Comparison of ENCODE assay signal across 8 cellular contexts in the genomic region with DNA sequence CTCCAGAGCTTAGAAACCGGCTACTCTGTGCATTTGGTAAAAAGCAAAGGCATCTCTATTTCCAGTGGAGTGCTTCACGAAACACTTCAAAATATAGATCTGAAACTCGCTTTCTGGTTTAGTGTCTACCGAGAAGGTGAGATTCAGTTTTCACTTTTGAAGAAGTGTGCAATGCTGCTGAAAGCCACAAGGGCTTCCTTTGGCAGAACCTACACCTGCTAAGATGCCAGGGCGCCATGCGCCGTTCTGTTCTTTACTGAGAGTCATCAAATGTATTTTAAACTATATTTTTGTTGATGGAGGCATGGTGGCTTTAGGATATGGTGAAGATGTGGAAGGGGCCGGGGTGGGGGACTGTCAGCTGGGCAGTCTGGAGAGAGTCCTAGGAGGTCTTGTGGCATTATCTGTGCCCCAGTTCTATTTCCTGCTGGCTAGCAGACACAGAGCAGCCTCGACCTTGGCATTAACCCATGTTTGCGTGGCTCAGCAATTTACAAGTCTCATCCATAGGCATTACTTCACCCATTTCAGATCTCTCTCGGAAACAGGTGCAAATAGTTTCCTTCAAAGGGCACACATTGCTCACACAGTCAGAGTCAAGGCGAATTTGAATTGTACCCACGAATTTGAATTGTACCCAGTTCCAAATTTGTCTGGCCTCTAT. TPM values are rescaled to one million over a fixed set of nuclear protein-coding genes. Genes with fewer than 3 reads are reported as not detected.
DNase-seq lines count a peak whose midpoint lies in the region; ATAC-seq and TF ChIP-seq lines count a peak whose summit lies in the region.

No MANE protein-coding gene starts in this region.

- H3K79me2 ChIP-seq in GM23338 (replicated peaks; ENCODE audit: insufficient read depth), result no peaks in the 10 kb centered on the region

- H3K36me3 ChIP-seq in GM23338 (ENCODE audit: insufficient read depth), result no peaks in the 10 kb centered on the region; the same call in 1 of the 2 replicates

- H3K4me3 ChIP-seq in GM23338, result no peak overlapping the region

- no peak overlapping the region for H3K27ac Mint-ChIP-seq in activated CD8-positive, alpha-beta memory T cell treated with anti-CD3 and anti-CD28 coated beads, Interleukin-2, amount 10 ng/mL, durations not matched to agents 7 days and 5 days
- no peak overlapping the region for H3K27ac Mint-ChIP-seq in GM23338

- no peaks in the 10 kb centered on the region for H3K4me1 ChIP-seq in GM23338 (ENCODE audit: insufficient read depth)

- no peaks in the 10 kb centered on the region for H3K9me3 Mint-ChIP-seq in activated CD8-positive, alpha-beta memory T cell treated with anti-CD3 and anti-CD28 coated beads, Interleukin-2, amount 10 ng/mL, durations not matched to agents 7 days and 5 days (ENCODE audit: low read depth)
- H3K9me3 Mint-ChIP-seq in GM23338, result no peaks in the 10 kb centered on the region

- H3K4me2 ChIP-seq in GM23338, result no peak overlapping the region

- H3K27me3 Mint-ChIP-seq in activated CD8-positive, alpha-beta memory T cell treated with anti-CD3 and anti-CD28 coated beads, Interleukin-2, amount 10 ng/mL, durations not matched to agents 7 days and 5 days, result peaks cover 77% of the 10 kb centered on the region
- H3K27me3 Mint-ChIP-seq in GM23338 (ENCODE audit: insufficient read depth, low read depth, poor library complexity), result peaks cover 5% of the 10 kb centered on the region

- peak in 1 of 2 experiments; percentile 33; a peak in 1 of 4 replicates for TF ChIP-seq CTCF in GM23338 (conservative IDR thresholded peaks at IDR 0.05; ENCODE audit: low read depth in 2 of 2)

- no peak overlapping the region for H3K27ac ChIP-seq in GM23338 (ENCODE audit: low read depth)

- no peaks in the 10 kb centered on the region for H4K20me1 ChIP-seq in GM23338 (replicated peaks; ENCODE audit: insufficient read depth)

- peak overlapping the region; percentile 53; the same call in 1 of the 2 replicates for H2AFZ ChIP-seq in GM23338

- ATAC-seq in activated CD8-positive, alpha-beta memory T cell treated with anti-CD3 and anti-CD28 coated beads, Interleukin-2, amount 10 ng/mL, durations not matched to agents 7 days and 5 days, result peak; percentile 90
- ATAC-seq in GM23338 (peak; percentile 40), Right ventricle myocardium superior (ENCODE audit: poor library complexity) (peak; percentile 16)

- peaks cover 36% of the 10 kb centered on the region for H3K4me1 Mint-ChIP-seq in activated CD8-positive, alpha-beta memory T cell treated with anti-CD3 and anti-CD28 coated beads, Interleukin-2, amount 10 ng/mL, durations not matched to agents 7 days and 5 days
- peaks cover 12% of the 10 kb centered on the region; the same call in 2 of the 3 replicates for H3K4me1 Mint-ChIP-seq in GM23338

- H3K4me3 Mint-ChIP-seq in activated CD8-positive, alpha-beta memory T cell treated with anti-CD3 and anti-CD28 coated beads, Interleukin-2, amount 10 ng/mL, durations not matched to agents 7 days and 5 days, result no peak overlapping the region
- no peak overlapping the region for H3K4me3 Mint-ChIP-seq in GM23338

- H3K9me2 ChIP-seq in GM23338 (ENCODE audit: insufficient read depth), result no peaks in the 10 kb centered on the region

- intact Hi-C loops in Right ventricle myocardium superior (cut with DNase I), result no loop called here

- H3K36me3 Mint-ChIP-seq in activated CD8-positive, alpha-beta memory T cell treated with anti-CD3 and anti-CD28 coated beads, Interleukin-2, amount 10 ng/mL, durations not matched to agents 7 days and 5 days, result no peaks in the 10 kb centered on the region
- H3K36me3 Mint-ChIP-seq in GM23338 (ENCODE audit: low read depth), result no peaks in the 10 kb centered on the region

- DNase-seq in activated CD8-positive, alpha-beta memory T cell treated with anti-CD3 and anti-CD28 coated beads, Interleukin-2, amount 10 ng/mL, durations not matched to agents 7 days and 5 days, result peak; percentile 51
- no peak for DNase-seq in activated CD8-positive, alpha-beta memory T cell treated with anti-CD3 and anti-CD28 coated beads, Interleukin-2, amount 50 U/mL, for 4 hours
- DNase-seq in GM23338 (ENCODE audit: low spot score) (no peak), NAMALWA (ENCODE audit: low spot score) (peak; percentile 51), Right ventricle myocardium superior (no peak), NCI-H1930 (lab: John Stamatoyannopoulos, UW) (no peak), NCI-H146 treated with DMSO at 0.1 percent for 48 hours (lab: John Stamatoyannopoulos, UW; ENCODE audit: unreplicated experiment) (no peak), iPS-NIHi7 (ENCODE audit: extremely low spot score) (no peak)

- CTCF ChIA-PET in activated CD8-positive, alpha-beta memory T cell treated with anti-CD3 and anti-CD28 coated beads, Interleukin-2, amount 10 ng/mL, durations not matched to agents 7 days and 5 days (lab: Charles Lee), result interaction anchor here (1.3 to 2.1 kb wide), 5 partner anchors 10 to 267 kb away, joined by 3 to 10 read pairs (median 4); no protein-coding TSS in a partner anchor

- H3K27me3 ChIP-seq in GM23338 (ENCODE audit: insufficient read depth), result no peaks in the 10 kb centered on the region

- H3F3A ChIP-seq in GM23338 (replicated peaks; ENCODE audit: low read depth), result no peaks in the 10 kb centered on the region

TF ChIP-seq in GM23338, 12 proteins besides CTCF, POLR2A, EP300 and RAD21 (continues in another document):
- TF ChIP-seq EZH2 (IDR thresholded peaks at IDR 0.05; ENCODE audit: low read depth, unreplicated experiment), result no peak
- no peak for TF ChIP-seq CREB1 (CRISPR knock-in tag; IDR thresholded peaks at IDR 0.05; ENCODE audit: low read depth)
- TF ChIP-seq ZNF114 (CRISPR knock-in tag; IDR thresholded peaks at IDR 0.05), result no peak
- no peak for TF ChIP-seq POLR2AphosphoS5 (IDR thresholded peaks at IDR 0.05; ENCODE audit: low read depth)
- no peak for TF ChIP-seq NANOG (IDR thresholded peaks at IDR 0.05; ENCODE audit: borderline replicate concordance)
- TF ChIP-seq EZH2phosphoT487 (IDR thresholded peaks at IDR 0.05; ENCODE audit: unreplicated experiment), result no peak
- no peak for TF ChIP-seq STAT1 (IDR thresholded peaks at IDR 0.05; ENCODE audit: unreplicated experiment)
- TF ChIP-seq JUNB (IDR thresholded peaks at IDR 0.05; ENCODE audit: unreplicated experiment), result no peak
- no peak for TF ChIP-seq ZNF331 (CRISPR knock-in tag; IDR thresholded peaks at IDR 0.05; ENCODE audit: low read depth)

RNA-seq across cellular contexts. Expression of gene KCNF1, which starts 46.7 kb away (rescaled TPM):
- not detected for total RNA-seq in activated CD8-positive, alpha-beta memory T cell treated with anti-CD3 and anti-CD28 coated beads, Interleukin-2, amount 10 ng/mL, durations not matched to agents 7 days and 5 days
- 0.70 and 1.5 TPM in 2 replicates for total RNA-seq in GM23338 (2014; rRNA removed; shearing (Covaris generic))
- polyA plus RNA-seq in GM23338 (2016; fragmentation: Nextera tagmentation; extraction: Ambion mirVana), result 0.11 and 0.19 TPM in 2 replicates
- total RNA-seq in Right ventricle myocardium superior, result not detected

RNA-seq across cellular contexts. Expression of gene PDIA6, which starts 52.4 kb away (rescaled TPM):
- 100 to 1,000 TPM; 134 to 174 TPM for total RNA-seq in activated CD8-positive, alpha-beta memory T cell treated with anti-CD3 and anti-CD28 coated beads, Interleukin-2, amount 10 ng/mL, durations not matched to agents 7 days and 5 days
- 374 and 382 TPM in 2 replicates for total RNA-seq in GM23338 (2014; rRNA removed; shearing (Covaris generic))
- 284 and 331 TPM in 2 replicates for polyA plus RNA-seq in GM23338 (2016; fragmentation: Nextera tagmentation; extraction: Ambion mirVana)
- 111 TPM for total RNA-seq in Right ventricle myocardium superior

Comparison
In these comparisons a context has a peak if more than half of its experiments do, and no peak if none do; other contexts are left out.
1. DNase-seq: peak in activated CD8-positive, alpha-beta memory T cell treated with anti-CD3 and anti-CD28 coated beads, Interleukin-2, amount 10 ng/mL, durations not matched to agents 7 days and 5 days (single experiment) and NAMALWA (single experiment); none in activated CD8-positive, alpha-beta memory T cell treated with anti-CD3 and anti-CD28 coated beads, Interleukin-2, amount 50 U/mL, for 4 hours (single experiment), GM23338 (single experiment), Right ventricle myocardium superior (single experiment), NCI-H1930 (0 of 2), NCI-H146 treated with DMSO at 0.1 percent for 48 hours (single experiment) and iPS-NIHi7 (single experiment).
2. ATAC-seq: peak in every context shown above with its lines; median percentile 90 in activated CD8-positive, alpha-beta memory T cell treated with anti-CD3 and anti-CD28 coated beads, Interleukin-2, amount 10 ng/mL, durations not matched to agents 7 days and 5 days; 40 in GM23338; 16 in Right ventricle myocardium superior.